2 cellular contexts compared by ENCODE assay signal in the genomic region with DNA sequence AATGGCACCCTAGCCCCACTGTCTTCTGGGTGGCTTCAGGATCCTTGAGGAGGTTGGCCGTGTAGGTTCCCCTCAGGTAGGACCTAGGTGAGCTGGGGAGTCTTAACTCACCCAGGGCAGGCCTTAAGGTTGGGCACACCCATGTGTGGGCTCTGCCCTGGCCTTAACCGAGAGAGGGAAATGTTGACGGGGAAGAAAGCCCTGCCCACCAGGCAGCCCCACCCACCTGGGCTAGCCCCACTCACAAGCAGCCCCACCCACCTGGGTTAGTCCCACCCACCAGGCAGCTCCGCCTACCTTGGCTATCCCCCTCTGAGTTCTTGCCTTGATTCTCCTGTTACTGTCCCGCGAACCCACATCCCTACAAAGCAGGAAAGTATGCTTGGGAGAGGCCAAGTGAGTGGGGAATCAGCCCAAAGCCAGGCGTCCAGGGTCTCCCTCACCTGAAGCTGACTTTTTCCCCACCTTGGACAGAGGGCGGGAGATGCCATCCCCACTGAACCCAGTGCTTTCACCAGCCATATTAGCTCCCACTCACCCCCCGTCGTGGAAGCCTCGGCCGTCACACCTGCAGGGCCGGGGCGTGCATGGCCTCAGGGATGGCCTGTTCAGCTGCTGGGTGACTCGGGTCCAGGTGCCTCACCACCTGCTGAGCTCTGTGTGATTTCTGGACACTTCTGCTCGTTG.
TF ChIP-seq lines count a peak whose summit lies in the region.

Gene MYEOV (plus strand): TSS at position 337 of the 687 bp plus-strand sequence. CDS start 1,200 bp downstream, outside the sequence.

TF ChIP-seq in SK-N-SH, 30 proteins besides CTCF, POLR2A, EP300 and RAD21 (continued from another document):
- no peak for TF ChIP-seq MEF2A (IDR thresholded peaks at IDR 0.05; ENCODE audit: borderline replicate concordance, low read depth)
- TF ChIP-seq CHD2 (IDR thresholded peaks at IDR 0.05; ENCODE audit: low read length, partially characterized antibody) = no peak
- TF ChIP-seq, protein P1, sequence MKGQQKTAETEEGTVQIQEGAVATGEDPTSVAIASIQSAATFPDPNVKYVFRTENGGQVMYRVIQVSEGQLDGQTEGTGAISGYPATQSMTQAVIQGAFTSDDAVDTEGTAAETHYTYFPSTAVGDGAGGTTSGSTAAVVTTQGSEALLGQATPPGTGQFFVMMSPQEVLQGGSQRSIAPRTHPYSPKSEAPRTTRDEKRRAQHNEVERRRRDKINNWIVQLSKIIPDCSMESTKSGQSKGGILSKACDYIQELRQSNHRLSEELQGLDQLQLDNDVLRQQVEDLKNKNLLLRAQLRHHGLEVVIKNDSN (IDR thresholded peaks at IDR 0.05; ENCODE audit: borderline replicate concordance, low read depth) = no peak
- TF ChIP-seq REST (IDR thresholded peaks at IDR 0.05; ENCODE audit: low read depth, low read length) = peak; percentile 8; the same call in 1 of the 2 replicates

TF ChIP-seq in H1, 55 proteins besides CTCF, POLR2A, EP300 and RAD21:
- no peak for TF ChIP-seq GTF2F1 (IDR thresholded peaks at IDR 0.05; ENCODE audit: borderline replicate concordance, low read depth, low read length)
- TF ChIP-seq USF2 (IDR thresholded peaks at IDR 0.05; ENCODE audit: low read length) = no peak
- no peak for TF ChIP-seq SAP30 (IDR thresholded peaks at IDR 0.05; ENCODE audit: insufficient read depth, insufficient replicate concordance, low read length)
- TF ChIP-seq CHD1 (IDR thresholded peaks at IDR 0.05; ENCODE audit: low read depth, low read length) = no peak
- no peak for TF ChIP-seq ATF3 (IDR thresholded peaks at IDR 0.05; ENCODE audit: insufficient read depth, low read depth, low read length)
- TF ChIP-seq GABPA (IDR thresholded peaks at IDR 0.05; ENCODE audit: borderline replicate concordance, insufficient read depth, low read length) = no peak
- TF ChIP-seq ASH2L (IDR thresholded peaks at IDR 0.05; ENCODE audit: low read length) = no peak
- TF ChIP-seq TCF12 (IDR thresholded peaks at IDR 0.05; ENCODE audit: low read depth, low read length) = no peak
- no peak for TF ChIP-seq KDM1A (IDR thresholded peaks at IDR 0.05; ENCODE audit: borderline replicate concordance, low read length)
- TF ChIP-seq CHD2 (IDR thresholded peaks at IDR 0.05; ENCODE audit: low read length) = no peak
- TF ChIP-seq, protein P2, sequence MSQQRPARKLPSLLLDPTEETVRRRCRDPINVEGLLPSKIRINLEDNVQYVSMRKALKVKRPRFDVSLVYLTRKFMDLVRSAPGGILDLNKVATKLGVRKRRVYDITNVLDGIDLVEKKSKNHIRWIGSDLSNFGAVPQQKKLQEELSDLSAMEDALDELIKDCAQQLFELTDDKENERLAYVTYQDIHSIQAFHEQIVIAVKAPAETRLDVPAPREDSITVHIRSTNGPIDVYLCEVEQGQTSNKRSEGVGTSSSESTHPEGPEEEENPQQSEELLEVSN (IDR thresholded peaks at IDR 0.05) = no peak
- no peak for TF ChIP-seq SP2 (IDR thresholded peaks at IDR 0.05; ENCODE audit: low read length)
- TF ChIP-seq, protein P3, sequence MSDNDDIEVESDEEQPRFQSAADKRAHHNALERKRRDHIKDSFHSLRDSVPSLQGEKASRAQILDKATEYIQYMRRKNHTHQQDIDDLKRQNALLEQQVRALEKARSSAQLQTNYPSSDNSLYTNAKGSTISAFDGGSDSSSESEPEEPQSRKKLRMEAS (IDR thresholded peaks at IDR 0.05) = no peak
